Comparison of ENCODE assay signal across 8 cellular contexts in genomic region chr2:169363570-169364150, GRCh38. TPM values are rescaled to one million over a fixed set of nuclear protein-coding genes. Genes with fewer than 3 reads are reported as not detected.
DNase-seq lines count a peak whose midpoint lies in the region; ATAC-seq and TF ChIP-seq lines count a peak whose summit lies in the region.

No MANE protein-coding gene starts in this region.

- H3K27ac ChIP-seq in SU-DHL-6 (ENCODE audit: low read depth, low read length) (no peak overlapping the region), right lobe of liver (peak overlapping the region in 2 of 3 donors; percentile 38 to 63)

- no peaks in the 10 kb centered on the region for H3F3A ChIP-seq in SU-DHL-6 (ENCODE audit: insufficient read depth)

- H3K4me3 ChIP-seq in SU-DHL-6 (ENCODE audit: insufficient read depth, low read length, poor library complexity, severe bottlenecking) (no peak overlapping the region), cardiac fibroblast (replicated peaks in 1 of 2; ENCODE audit: low read depth in 2 of 2, low read length in 2 of 2) (peak overlapping the region; percentile 42 to 49), right lobe of liver (peak overlapping the region; percentile 55 to 58 (median 57))

- H3K79me2 ChIP-seq in SU-DHL-6 (ENCODE audit: insufficient read depth, low read length): no peaks in the 10 kb centered on the region

- POLR2A ChIA-PET in GM10248 (lab: Yijun Ruan, JAX): no interaction called here

- H3K9ac ChIP-seq in SU-DHL-6 (ENCODE audit: low read length): no peak overlapping the region

- no peaks in the 10 kb centered on the region for H4K20me1 ChIP-seq in SU-DHL-6 (ENCODE audit: low read depth, low read length)

- H3K36me3 ChIP-seq in SU-DHL-6 (ENCODE audit: low read length): no peaks in the 10 kb centered on the region
- H3K36me3 ChIP-seq in right lobe of liver: no peaks in the 10 kb centered on the region

- 1% methylated on average over 12 of the region's 26 CpGs for WGBS in right lobe of liver (ENCODE audit: insufficient coverage, low coverage, low lambda C conversion rate, missing lambda C conversion rate)

- TF ChIP-seq CTCF in GM10248 (IDR thresholded peaks at IDR 0.05; ENCODE audit: control extremely low read depth, extremely low read depth, low read depth, missing control alignments) (peak; percentile 4), SU-DHL-6 (IDR thresholded peaks at IDR 0.05; ENCODE audit: insufficient read depth, low read length, poor library complexity, severe bottlenecking) (no peak), cardiac fibroblast (IDR thresholded peaks at IDR 0.05; ENCODE audit: low read depth, low read length) (no peak), right lobe of liver (IDR thresholded peaks at IDR 0.05) (no peak)

- intact Hi-C loops in right lobe of liver (cut with DNase I): no loop called here

- peak; percentile 60 for DNase-seq in GM10248 (ENCODE audit: extremely low spot score)
- peak; percentile 8 to 21 for DNase-seq in cardiac fibroblast (ENCODE audit: low read depth in 2 of 2)
- peak; percentile 54 to 66 (median 64) for DNase-seq in right lobe of liver
- DNase-seq in stimulated activated CD4-positive, alpha-beta T cell treated with anti-CD3 and anti-CD28 coated beads, Interleukin-4, amount 100 ng/mL, for 48 hours (ENCODE audit: low read depth in 2 of 2): peak; percentile 18 to 34
- DNase-seq in NCI-H226: no peak
- DNase-seq in LoVo (ENCODE audit: low spot score): no peak

- H3K27me3 ChIP-seq in SU-DHL-6 (ENCODE audit: low read length) (no peaks in the 10 kb centered on the region), right lobe of liver (no peaks in the 10 kb centered on the region)

- peak overlapping the region; percentile 34 for H3K4me2 ChIP-seq in SU-DHL-6 (ENCODE audit: low read depth, low read length, poor library complexity, severe bottlenecking)

- H3K9me3 ChIP-seq in SU-DHL-6 (ENCODE audit: insufficient read depth, low read length) (no peaks in the 10 kb centered on the region), right lobe of liver (no peaks in the 10 kb centered on the region)

- peak overlapping the region; percentile 1 for H2AFZ ChIP-seq in SU-DHL-6 (ENCODE audit: low read depth, low read length, severe bottlenecking)

- peaks cover 0 to 25% (median 7%) of the 10 kb centered on the region in 4 donors for H3K4me1 ChIP-seq in right lobe of liver

- no peak for TF ChIP-seq POLR2A in right lobe of liver (IDR thresholded peaks at IDR 0.05)

- H3K9me2 ChIP-seq in SU-DHL-6 (replicated peaks; ENCODE audit: insufficient read depth, low read length): no peaks in the 10 kb centered on the region

- peak; percentile 52 for ATAC-seq in HG02885 (IDR thresholded peaks at IDR 0.05; ENCODE audit: poor library complexity, unreplicated experiment)
- ATAC-seq in right lobe of liver: peak; percentile 4 to 46 (median 27)

- CTCF ChIA-PET in GM10248 (lab: Yijun Ruan, JAX): no interaction called here

RNA-seq across cellular contexts. Expression of gene LRP2, which starts 1.3 kb away (rescaled TPM):
- 1 to 10 TPM in 3 of 6 experiments, under 1 TPM in 3; 0.51 to 4.4 (median 1.0) TPM for total RNA-seq in right lobe of liver

Comparison
In these comparisons a context has a peak if more than half of its experiments do, and no peak if none do; other contexts are left out.
1. DNase-seq: peak in GM10248 (single experiment), cardiac fibroblast (2 of 2), right lobe of liver (3 of 3) and stimulated activated CD4-positive, alpha-beta T cell treated with anti-CD3 and anti-CD28 coated beads, Interleukin-4, amount 100 ng/mL, for 48 hours (2 of 2); none in NCI-H226 (single experiment) and LoVo (single experiment).